Comparison of ENCODE assay signal across 18 cellular contexts in genomic region chr1:233700338-233700737, GRCh38.
DNase-seq lines count a peak whose midpoint lies in the region; ATAC-seq lines count a peak whose summit lies in the region.
"Had no signal": no experiment of that assay in that cellular context is flagged by ENCODE, and none has a peak within 500 bp of the region (broad histone marks: within the 10 kb centered on the region; RNA-seq: fewer than 3 reads in every experiment).

No MANE protein-coding gene starts in this region.

- H3K36me3 Mint-ChIP-seq in activated T-cell treated with anti-CD3 and anti-CD28 coated beads, Interleukin-2, amount 50 U/mL, for 24 hours (ENCODE audit: low read depth), result no peaks in the 10 kb centered on the region
- H3K36me3 Mint-ChIP-seq: activated naive CD4-positive, alpha-beta T cell treated with anti-CD3 and anti-CD28 coated beads, Interleukin-2, amount 50 U/mL, for 72 hours had no signal

- H3K27ac Mint-ChIP-seq in activated T-cell treated with anti-CD3 and anti-CD28 coated beads, Interleukin-2, amount 50 U/mL, for 24 hours, result no peak overlapping the region
- H3K27ac Mint-ChIP-seq: activated CD4-positive, alpha-beta T cell treated with anti-CD3 and anti-CD28 coated beads, Interleukin-2, amount 10 ng/mL, durations not matched to agents 24 days and 14 days; activated naive CD4-positive, alpha-beta T cell treated with anti-CD3 and anti-CD28 coated beads, Interleukin-2, amount 50 U/mL, for 72 hours; activated T-helper 17 cell treated with anti-CD3 and anti-CD28 coated beads, Interleukin-2, amount 50 U/mL, for 72 hours had no signal

- ATAC-seq in left cardiac atrium, result peak; percentile 67 to 70
- ATAC-seq in HG02870 (IDR thresholded peaks at IDR 0.05; ENCODE audit: unreplicated experiment), result no peak
- ATAC-seq: activated naive CD4-positive, alpha-beta T cell treated with anti-CD3 and anti-CD28 coated beads, Interleukin-2, amount 50 U/mL, for 72 hours; activated T-helper 17 cell treated with anti-CD3 and anti-CD28 coated beads, Interleukin-2, amount 50 U/mL, for 72 hours had no signal

- peaks cover 25% of the 10 kb centered on the region for H3K27me3 Mint-ChIP-seq in activated T-cell treated with anti-CD3 and anti-CD28 coated beads, Interleukin-2, amount 50 U/mL, for 24 hours

- DNase-seq in NCI-H1092 (lab: John Stamatoyannopoulos, UW) (peak; percentile 92), NCI-H1436 (lab: John Stamatoyannopoulos, UW) (peak; percentile 54), NCI-H524 treated with DMSO at 0.1 percent for 48 hours (lab: John Stamatoyannopoulos, UW) (peak; percentile 23), left cardiac atrium (no peak), middle frontal gyrus (ENCODE audit: extremely low spot score, low spot score) (no peak)
- no peak for DNase-seq in activated T-cell treated with anti-CD3 and anti-CD28 coated beads, Interleukin-2, amount 50 U/mL, for 24 hours
- DNase-seq: activated CD4-positive, alpha-beta T cell treated with anti-CD3 and anti-CD28 coated beads, Interleukin-2, amount 10 ng/mL, durations not matched to agents 24 days and 14 days; anterior cingulate cortex; mammary epithelial cell; NCI-H187; NCI-H526; sigmoid colon; stimulated activated CD4-positive, alpha-beta T cell treated with anti-CD3 and anti-CD28 coated beads, Interleukin-15, amount 100 ng/mL, for 24 hours; WERI-Rb-1 had no signal

- no peaks in the 10 kb centered on the region for H3K9me3 Mint-ChIP-seq in activated T-cell treated with anti-CD3 and anti-CD28 coated beads, Interleukin-2, amount 50 U/mL, for 24 hours

- intact Hi-C loops in left cardiac atrium (cut with DNase I), result no loop called here

- no peaks in the 10 kb centered on the region for H3K4me1 Mint-ChIP-seq in activated T-cell treated with anti-CD3 and anti-CD28 coated beads, Interleukin-2, amount 50 U/mL, for 24 hours (ENCODE audit: low read depth)
- H3K4me1 Mint-ChIP-seq: activated CD4-positive, alpha-beta T cell treated with anti-CD3 and anti-CD28 coated beads, Interleukin-2, amount 10 ng/mL, durations not matched to agents 24 days and 14 days; activated T-helper 17 cell treated with anti-CD3 and anti-CD28 coated beads, Interleukin-2, amount 50 U/mL, for 72 hours; neural crest cell had no signal

- H3K4me3 Mint-ChIP-seq in activated T-cell treated with anti-CD3 and anti-CD28 coated beads, Interleukin-2, amount 50 U/mL, for 24 hours, result no peak overlapping the region
- H3K4me3 Mint-ChIP-seq: activated CD4-positive, alpha-beta T cell treated with anti-CD3 and anti-CD28 coated beads, Interleukin-2, amount 10 ng/mL, durations not matched to agents 24 days and 14 days; activated T-helper 17 cell treated with anti-CD3 and anti-CD28 coated beads, Interleukin-2, amount 50 U/mL, for 72 hours; neural crest cell had no signal

Comparison
In these comparisons a context has a peak if more than half of its experiments do, and no peak if none do; other contexts are left out.
1. DNase-seq: peak in NCI-H1092 (single experiment), NCI-H1436 (single experiment) and NCI-H524 treated with DMSO at 0.1 percent for 48 hours (single experiment); none in left cardiac atrium (single experiment), middle frontal gyrus (single experiment) and activated T-cell treated with anti-CD3 and anti-CD28 coated beads, Interleukin-2, amount 50 U/mL, for 24 hours (single experiment).